In genomic region chr19:18388328-18389094, GRCh38 we compare ENCODE assay signal across 1 cellular context.
A peak's percentile ranks its signal among the peaks of the same experiment; 100 is the strongest.
TF ChIP-seq lines count a peak whose summit lies in the region.

No MANE protein-coding gene starts in this region.

TF ChIP-seq in HepG2, 621 proteins besides CTCF, POLR2A, EP300 and RAD21 (continued from another document and continues in another):
- peak; percentile 54; the same call in 1 of the 2 replicates for TF ChIP-seq ZNF414 (CRISPR knock-in tag; IDR thresholded peaks at IDR 0.05)
- no peak for TF ChIP-seq PTBP1 (IDR thresholded peaks at IDR 0.05; ENCODE audit: low read depth, low read length, poor library complexity, severe bottlenecking)
- TF ChIP-seq ARNTL (CRISPR knock-in tag; IDR thresholded peaks at IDR 0.05) = no peak; the same call in none of the 2 replicates
- peak; percentile 93 for TF ChIP-seq ZFP91 (CRISPR knock-in tag; IDR thresholded peaks at IDR 0.05; ENCODE audit: borderline replicate concordance)
- TF ChIP-seq ZNF24 (IDR thresholded peaks at IDR 0.05) = no peak
- TF ChIP-seq SRY (CRISPR knock-in tag; IDR thresholded peaks at IDR 0.05) = peak; percentile 48; the same call in 1 of the 2 replicates
- TF ChIP-seq AHDC1 (CRISPR knock-in tag; IDR thresholded peaks at IDR 0.05; ENCODE audit: borderline replicate concordance) = 0 out of 2 replicates have a peak, but pooled peaks have one; percentile 8
- TF ChIP-seq CSRNP2 (CRISPR knock-in tag; conservative IDR thresholded peaks at IDR 0.05; ENCODE audit: low read depth) = no peak
- TF ChIP-seq U2AF1 (optimal IDR thresholded peaks at IDR 0.05; ENCODE audit: low read depth, low read length) = no peak
- TF ChIP-seq KDM3A (CRISPR knock-in tag; IDR thresholded peaks at IDR 0.05; ENCODE audit: low read depth) = peak; percentile 84
- no peak; the same call in 1 of the 2 replicates for TF ChIP-seq RBAK (CRISPR knock-in tag; IDR thresholded peaks at IDR 0.05)
- TF ChIP-seq GTF3A (CRISPR knock-in tag; conservative IDR thresholded peaks at IDR 0.05) = peak; percentile 93
- no peak for TF ChIP-seq PCBP2 (optimal IDR thresholded peaks at IDR 0.05; ENCODE audit: low read depth, low read length, poor library complexity, severe bottlenecking)
- TF ChIP-seq TCF12 (IDR thresholded peaks at IDR 0.05) = no peak
- peak; percentile 77; the same call in 1 of the 2 replicates for TF ChIP-seq TCF12 (CRISPR knock-in tag; IDR thresholded peaks at IDR 0.05)
- peak; percentile 76; the same call in 1 of the 2 replicates for TF ChIP-seq ZNF275 (CRISPR knock-in tag; IDR thresholded peaks at IDR 0.05; ENCODE audit: borderline replicate concordance)
- TF ChIP-seq ZNF766 (CRISPR knock-in tag; IDR thresholded peaks at IDR 0.05; ENCODE audit: borderline replicate concordance) = peak; percentile 79
- peak; percentile 76 for TF ChIP-seq IKZF5 (CRISPR knock-in tag; IDR thresholded peaks at IDR 0.05)
- no peak for TF ChIP-seq CEBPB (IDR thresholded peaks at IDR 0.05; ENCODE audit: borderline replicate concordance, low read depth, low read length)
- TF ChIP-seq ZBTB40 (IDR thresholded peaks at IDR 0.05) = no peak
- TF ChIP-seq ZBTB40 (CRISPR knock-in tag; IDR thresholded peaks at IDR 0.05) = peak; percentile 71
- peak; percentile 57 for TF ChIP-seq SAP130 (CRISPR knock-in tag; IDR thresholded peaks at IDR 0.05; ENCODE audit: low read depth)
- peak; percentile 91 for TF ChIP-seq HOXA5 (CRISPR knock-in tag; IDR thresholded peaks at IDR 0.05)
- peak; percentile 53 for TF ChIP-seq ZNF124 (CRISPR knock-in tag; IDR thresholded peaks at IDR 0.05)
- no peak for TF ChIP-seq HDAC6 (IDR thresholded peaks at IDR 0.05; ENCODE audit: low read depth, low read length)
- TF ChIP-seq ZNF558 (CRISPR knock-in tag; IDR thresholded peaks at IDR 0.05; ENCODE audit: borderline replicate concordance) = peak; percentile 95
- no peak for TF ChIP-seq JARID2 (CRISPR knock-in tag; IDR thresholded peaks at IDR 0.05; ENCODE audit: insufficient replicate concordance)
- no peak for TF ChIP-seq TSC22D2 (CRISPR knock-in tag; IDR thresholded peaks at IDR 0.05; ENCODE audit: borderline replicate concordance)
- no peak for TF ChIP-seq ATF1 (CRISPR knock-in tag; IDR thresholded peaks at IDR 0.05)
- no peak for TF ChIP-seq ZNF512 (CRISPR knock-in tag; IDR thresholded peaks at IDR 0.05)
- TF ChIP-seq ZNF761 (CRISPR knock-in tag; conservative IDR thresholded peaks at IDR 0.05) = no peak
- peak; percentile 73 for TF ChIP-seq ZFY (CRISPR knock-in tag; IDR thresholded peaks at IDR 0.05)
- TF ChIP-seq RXRA (CRISPR knock-in tag; IDR thresholded peaks at IDR 0.05) = peak; percentile 76; the same call in 1 of the 2 replicates
